Comparison of ENCODE assay signal across 8 cellular contexts in genomic region chr15:41934843-41935242, GRCh38. TPM values are rescaled to one million over a fixed set of nuclear protein-coding genes. Genes with fewer than 3 reads are reported as not detected.
DNase-seq lines count a peak whose midpoint lies in the region; ATAC-seq and TF ChIP-seq lines count a peak whose summit lies in the region.

No MANE protein-coding gene starts in this region.

- peak overlapping the region; percentile 31; the same call in 1 of the 2 replicates for H2AFZ ChIP-seq in OCI-LY7 (ENCODE audit: low read length)

- no peaks in the 10 kb centered on the region for H4K20me1 ChIP-seq in OCI-LY7 (ENCODE audit: insufficient read depth, low read length)

- H3K27ac Mint-ChIP-seq in CD4-positive, alpha-beta memory T cell, result peak overlapping the region; percentile 94 to 100 (median 100)
- peak overlapping the region; percentile 100 for H3K27ac Mint-ChIP-seq in activated T-helper 2 cell treated with anti-CD3 and anti-CD28 coated beads, Interferon-gamma antibody, Interleukin-2, Interleukin-4, amounts not matched to agents 10 μg/mL and 5 μg/mL and 100 μg/mL, durations not matched to agents 14 hours and 24 hours and 36 hours

- TF ChIP-seq CTCF in OCI-LY7 (conservative IDR thresholded peaks at IDR 0.05; ENCODE audit: low read length) (no peak), right lobe of liver (IDR thresholded peaks at IDR 0.05) (no peak)

- H3K27ac ChIP-seq in CD4-positive, alpha-beta memory T cell (ENCODE audit: low read depth, low read length), result peak overlapping the region; percentile 97
- no peak overlapping the region for H3K27ac ChIP-seq in OCI-LY7 (ENCODE audit: low read depth, low read length, poor library complexity, severe bottlenecking)
- H3K27ac ChIP-seq in right lobe of liver, result peak overlapping the region in 1 of 3 donors; percentile 41

- intact Hi-C loops in CD4-positive, alpha-beta memory T cell (cut with micrococcal nuclease), result loop anchor here (1.0 kb wide), 1 partner anchor 9 kb away; no protein-coding TSS in a partner anchor
- intact Hi-C loops in OCI-LY7 (cut with micrococcal nuclease; ENCODE audit: unreplicated experiment), result no loop called here
- intact Hi-C loops in activated T-helper 2 cell treated with anti-CD3 and anti-CD28 coated beads, Interferon-gamma antibody, Interleukin-2, Interleukin-4, amounts not matched to agents 10 μg/mL and 5 μg/mL and 100 μg/mL, durations not matched to agents 14 hours and 24 hours and 36 hours (cut with micrococcal nuclease), result loop anchor here (5.0 to 10.0 kb wide), 2 partner anchors 443 to 510 kb away; partner anchors contain the start of gene ITPKA
- intact Hi-C loops in right lobe of liver (cut with DNase I), result no loop called here

- peak overlapping the region; percentile 41 for H3K4me2 ChIP-seq in OCI-LY7 (ENCODE audit: low read length)

- peaks cover 0 to 7% of the 10 kb centered on the region in 2 donors for H3K36me3 Mint-ChIP-seq in CD4-positive, alpha-beta memory T cell
- peaks cover 8% of the 10 kb centered on the region for H3K36me3 Mint-ChIP-seq in activated T-helper 2 cell treated with anti-CD3 and anti-CD28 coated beads, Interferon-gamma antibody, Interleukin-2, Interleukin-4, amounts not matched to agents 10 μg/mL and 5 μg/mL and 100 μg/mL, durations not matched to agents 14 hours and 24 hours and 36 hours (ENCODE audit: low read depth)

- H3K27me3 Mint-ChIP-seq in CD4-positive, alpha-beta memory T cell, result no peaks in the 10 kb centered on the region
- H3K27me3 Mint-ChIP-seq in activated T-helper 2 cell treated with anti-CD3 and anti-CD28 coated beads, Interferon-gamma antibody, Interleukin-2, Interleukin-4, amounts not matched to agents 10 μg/mL and 5 μg/mL and 100 μg/mL, durations not matched to agents 14 hours and 24 hours and 36 hours (ENCODE audit: low read depth), result no peaks in the 10 kb centered on the region

- no peaks in the 10 kb centered on the region for H3K27me3 ChIP-seq in CD4-positive, alpha-beta memory T cell (ENCODE audit: insufficient read depth, low read length)
- H3K27me3 ChIP-seq in right lobe of liver, result no peaks in the 10 kb centered on the region

- H3K9me2 ChIP-seq in OCI-LY7 (ENCODE audit: insufficient read depth, low read length), result no peaks in the 10 kb centered on the region

- no peaks in the 10 kb centered on the region for H3K9me3 ChIP-seq in CD4-positive, alpha-beta memory T cell (ENCODE audit: control insufficient read depth in 1 of 2, low read length in 2 of 2)
- no peaks in the 10 kb centered on the region for H3K9me3 ChIP-seq in OCI-LY7 (ENCODE audit: low read length)
- H3K9me3 ChIP-seq in right lobe of liver, result no peaks in the 10 kb centered on the region

- CTCF ChIA-PET in CD4-positive, alpha-beta memory T cell (lab: Charles Lee; ENCODE audit: partially characterized antibody), result interaction anchor here (0.9 to 10.5 kb wide), 4 partner anchors 18 to 161 kb away, joined by 3 to 127 read pairs (median 39); partner anchors contain the start of genes EHD4 and MAPKBP1
- CTCF ChIA-PET in OCI-LY7 (lab: Charles Lee; ENCODE audit: unreplicated experiment), result no interaction called here

- H3K36me3 ChIP-seq in CD4-positive, alpha-beta memory T cell (ENCODE audit: insufficient read depth, low read length), result no peaks in the 10 kb centered on the region
- H3K36me3 ChIP-seq in OCI-LY7 (ENCODE audit: insufficient read depth, low read length) (no peaks in the 10 kb centered on the region), right lobe of liver (peaks cover 0 to 8% (median 0%) of the 10 kb centered on the region in 4 donors)

- no TSS peak for BruUV-seq in OCI-LY7 (replicated peaks; lab: Mats Ljungman, UMichigan)

- H3K4me3 Mint-ChIP-seq in CD4-positive, alpha-beta memory T cell, result peak overlapping the region; percentile 67 to 95 (median 80)
- peak overlapping the region; percentile 38 for H3K4me3 Mint-ChIP-seq in activated T-helper 2 cell treated with anti-CD3 and anti-CD28 coated beads, Interferon-gamma antibody, Interleukin-2, Interleukin-4, amounts not matched to agents 10 μg/mL and 5 μg/mL and 100 μg/mL, durations not matched to agents 14 hours and 24 hours and 36 hours (ENCODE audit: low read depth)

- H3K9me3 Mint-ChIP-seq in CD4-positive, alpha-beta memory T cell, result no peaks in the 10 kb centered on the region
- H3K9me3 Mint-ChIP-seq in activated T-helper 2 cell treated with anti-CD3 and anti-CD28 coated beads, Interferon-gamma antibody, Interleukin-2, Interleukin-4, amounts not matched to agents 10 μg/mL and 5 μg/mL and 100 μg/mL, durations not matched to agents 14 hours and 24 hours and 36 hours, result no peaks in the 10 kb centered on the region

- no peak for TF ChIP-seq POLR2A in right lobe of liver (IDR thresholded peaks at IDR 0.05)

- H3K4me3 ChIP-seq in CD4-positive, alpha-beta memory T cell (ENCODE audit: low read length in 2 of 2), result peak overlapping the region; percentile 3 to 34
- H3K4me3 ChIP-seq in OCI-LY7 (ENCODE audit: low read depth, low read length, poor library complexity, severe bottlenecking), result no peak overlapping the region
- no peak overlapping the region for H3K4me3 ChIP-seq in right lobe of liver

- H3K4me1 Mint-ChIP-seq in CD4-positive, alpha-beta memory T cell, result peaks cover 40 to 64% (median 56%) of the 10 kb centered on the region in 4 donors
- H3K4me1 Mint-ChIP-seq in activated T-helper 2 cell treated with anti-CD3 and anti-CD28 coated beads, Interferon-gamma antibody, Interleukin-2, Interleukin-4, amounts not matched to agents 10 μg/mL and 5 μg/mL and 100 μg/mL, durations not matched to agents 14 hours and 24 hours and 36 hours (ENCODE audit: low read depth), result peaks cover 49% of the 10 kb centered on the region

- ATAC-seq in right lobe of liver, result peak; percentile 37 to 53 (median 43)

- POLR2A ChIA-PET in CD4-positive, alpha-beta memory T cell (lab: Charles Lee; ENCODE audit: partially characterized antibody), result interaction anchor here (0.7 to 12.6 kb wide), 11 partner anchors 13 to 338 kb away, joined by 3 to 245 read pairs (median 12); partner anchors contain the start of genes EHD4, GANC, MAPKBP1 and MGA
- POLR2A ChIA-PET in OCI-LY7 (lab: Charles Lee), result interaction anchor here (0.6 kb wide), 1 partner anchor 60 kb away, joined by 5 read pairs; no protein-coding TSS in a partner anchor

- H3K79me2 ChIP-seq in OCI-LY7 (ENCODE audit: insufficient read depth, low read depth, low read length), result no peaks in the 10 kb centered on the region

- DNase-seq in CD4-positive, alpha-beta memory T cell, result peak; percentile 72 to 89 (median 76)
- DNase-seq in OCI-LY7 (ENCODE audit: low spot score), result peak; percentile 64
- DNase-seq in activated T-helper 2 cell treated with anti-CD3 and anti-CD28 coated beads, Interferon-gamma antibody, Interleukin-2, Interleukin-4, amounts not matched to agents 10 μg/mL and 5 μg/mL and 100 μg/mL, durations not matched to agents 14 hours and 24 hours and 36 hours (ENCODE audit: low spot score), result peak; percentile 56
- no peak for DNase-seq in right lobe of liver
- peak; percentile 49 to 51 for DNase-seq in stimulated activated CD8-positive, alpha-beta memory T cell treated with anti-CD3 and anti-CD28 coated beads, Interleukin-7, amount 100 ng/mL, for 1 hour (ENCODE audit: low read depth in 2 of 2)
- no peak for DNase-seq in COLO668 (lab: John Stamatoyannopoulos, UW; ENCODE audit: unreplicated experiment)
- no peak for DNase-seq in T1000 (lab: John Stamatoyannopoulos, UW)
- DNase-seq in NCI-H187 treated with DMSO at 0.1 percent for 48 hours (lab: John Stamatoyannopoulos, UW), result no peak

- 61% methylated on average over 3 of the region's 4 CpGs for WGBS in right lobe of liver (ENCODE audit: insufficient coverage, low coverage, low lambda C conversion rate, missing lambda C conversion rate)

- peaks cover 63% of the 10 kb centered on the region for H3K4me1 ChIP-seq in CD4-positive, alpha-beta memory T cell (ENCODE audit: insufficient read depth, low read length)
- H3K4me1 ChIP-seq in OCI-LY7 (ENCODE audit: insufficient read depth, low read length, poor library complexity, severe bottlenecking) (peaks cover 24% of the 10 kb centered on the region), right lobe of liver (peaks cover 0 to 16% (median 6%) of the 10 kb centered on the region in 4 donors)

RNA-seq across cellular contexts. Expression of gene EHD4, which starts 37.5 kb away (rescaled TPM):
- 10 to 100 TPM; 15.2 to 15.6 TPM for total RNA-seq in CD4-positive, alpha-beta memory T cell
- 10 to 100 TPM; 13.9 to 16.4 TPM for polyA plus RNA-seq in CD4-positive, alpha-beta memory T cell
- total RNA-seq in OCI-LY7 (2014; rRNA removed; shearing (Covaris generic)), result 13.5 and 14.2 TPM in 2 replicates
- total RNA-seq in OCI-LY7 (2022) (19.4 and 20.7 TPM in 2 replicates), right lobe of liver (10 to 100 TPM in 3 of 6 experiments, 1 to 10 TPM in 3; 4.7 to 21.5 (median 11.1) TPM)
- total RNA-seq in activated T-helper 2 cell treated with anti-CD3 and anti-CD28 coated beads, Interferon-gamma antibody, Interleukin-2, Interleukin-4, amounts not matched to agents 10 μg/mL and 5 μg/mL and 100 μg/mL, durations not matched to agents 14 hours and 24 hours and 36 hours, result 22.3 and 22.7 TPM in 2 replicates

RNA-seq across cellular contexts. Expression of gene SPTBN5, which starts 41.0 kb away (rescaled TPM):
- 1 to 10 TPM; 2.4 to 2.7 TPM for total RNA-seq in CD4-positive, alpha-beta memory T cell
- polyA plus RNA-seq in CD4-positive, alpha-beta memory T cell, result under 1 TPM in 1 of 2 donors, not detected in 1; 0.03 TPM
- total RNA-seq in OCI-LY7 (2014; rRNA removed; shearing (Covaris generic)), result 0.03 TPM in 2 replicates
- total RNA-seq in OCI-LY7 (2022) (0.04 and 0.17 TPM in 2 replicates), right lobe of liver (1 to 10 TPM in 2 of 6 experiments, under 1 TPM in 4; 0.06 to 3.2 (median 0.81) TPM)
- total RNA-seq in activated T-helper 2 cell treated with anti-CD3 and anti-CD28 coated beads, Interferon-gamma antibody, Interleukin-2, Interleukin-4, amounts not matched to agents 10 μg/mL and 5 μg/mL and 100 μg/mL, durations not matched to agents 14 hours and 24 hours and 36 hours, result 0.41 and 0.90 TPM in 2 replicates

Comparison
In these comparisons a context has a peak if more than half of its experiments do, and no peak if none do; other contexts are left out.
1. DNase-seq: peak in CD4-positive, alpha-beta memory T cell (5 of 5), OCI-LY7 (single experiment), activated T-helper 2 cell treated with anti-CD3 and anti-CD28 coated beads, Interferon-gamma antibody, Interleukin-2, Interleukin-4, amounts not matched to agents 10 μg/mL and 5 μg/mL and 100 μg/mL, durations not matched to agents 14 hours and 24 hours and 36 hours (single experiment) and stimulated activated CD8-positive, alpha-beta memory T cell treated with anti-CD3 and anti-CD28 coated beads, Interleukin-7, amount 100 ng/mL, for 1 hour (2 of 2); none in right lobe of liver (0 of 3), COLO668 (single experiment), T1000 (single experiment) and NCI-H187 treated with DMSO at 0.1 percent for 48 hours (single experiment).
2. H3K4me3 ChIP-seq: peak in CD4-positive, alpha-beta memory T cell (2 of 2); none in OCI-LY7 (single experiment) and right lobe of liver (0 of 3).
3. intact Hi-C loops: an anchor here in CD4-positive, alpha-beta memory T cell (1.0 kb wide) and activated T-helper 2 cell treated with anti-CD3 and anti-CD28 coated beads, Interferon-gamma antibody, Interleukin-2, Interleukin-4, amounts not matched to agents 10 μg/mL and 5 μg/mL and 100 μg/mL, durations not matched to agents 14 hours and 24 hours and 36 hours (5.0 to 10.0 kb wide); none called in OCI-LY7 and right lobe of liver.